ENCODE assay signal across 20 cellular contexts in genomic region chr18:47730795-47731194, GRCh38.
DNase-seq lines count a peak whose midpoint lies in the region; ATAC-seq and TF ChIP-seq lines count a peak whose summit lies in the region.
"Had no signal": no experiment of that assay in that cellular context is flagged by ENCODE, and none has a peak within 500 bp of the region (broad histone marks: within the 10 kb centered on the region; RNA-seq: fewer than 3 reads in every experiment).

No MANE protein-coding gene starts in this region.

- H3K36me3 ChIP-seq in HEK293 (ENCODE audit: control insufficient read depth in 2 of 2, insufficient read depth in 1 of 2, low read length in 2 of 2), result no peaks in the 10 kb centered on the region
- H3K36me3 ChIP-seq in WERI-Rb-1, result no peaks in the 10 kb centered on the region
- H3K36me3 ChIP-seq: BE2C, cardiac muscle cell, thoracic aorta had no signal

- H3K27ac ChIP-seq in HEK293 (ENCODE audit: extremely low read depth, low read depth, low read length) (no peak overlapping the region), WERI-Rb-1 (no peak overlapping the region)
- H3K27ac ChIP-seq: cardiac muscle cell, KMS-11, thoracic aorta had no signal

- DNase-seq in EH (ENCODE audit: low read depth) (peak; percentile 38), WERI-Rb-1 (no peak), myocyte (ENCODE audit: low read depth) (peak; percentile 58), NCI-H2107 treated with DMSO at 0.1 percent for 48 hours (lab: John Stamatoyannopoulos, UW; ENCODE audit: unreplicated experiment) (no peak), anterior cingulate cortex (lab: John Stamatoyannopoulos, UW) (no peak), G401 (ENCODE audit: low spot score) (no peak)
- DNase-seq: activated CD4-positive, alpha-beta T cell treated with anti-CD3 and anti-CD28 coated beads, Interleukin-2, amount 50 U/mL, for 4 hours; activated naive CD8-positive, alpha-beta T cell treated with anti-CD3 and anti-CD28 coated beads for 36 hours; activated T-cell treated with anti-CD3 and anti-CD28 coated beads, Interleukin-2, amount 50 U/mL, for 4 hours; BE2C; effector CD8-positive, alpha-beta T cell; hypothalamus; left cardiac atrium; NCI-H1417 treated with DMSO at 0.1 percent for 48 hours; SK-N-SH had no signal

- no peaks in the 10 kb centered on the region for H3K4me1 ChIP-seq in HEK293 (ENCODE audit: control insufficient read depth, insufficient read depth, low read length)
- H3K4me1 ChIP-seq: BE2C had no signal

- H3K27me3 ChIP-seq in WERI-Rb-1 (ENCODE audit: insufficient read depth, low read depth, severe bottlenecking), result no peaks in the 10 kb centered on the region
- H3K27me3 ChIP-seq: cardiac muscle cell had no signal

- in situ Hi-C loops in G401 (cut with HindIII; ENCODE audit: low sequenced_read_pairs), result no loop called here

- CTCF ChIA-PET in HEK293 (lab: Yijun Ruan, JAX), result interaction anchor here (1.2 to 1.8 kb wide), 3 partner anchors 24 to 146 kb away, joined by 4 to 6 read pairs (median 4); no protein-coding TSS in a partner anchor

- ATAC-seq in GM19023 (IDR thresholded peaks at IDR 0.05; ENCODE audit: unreplicated experiment), result no peak
- ATAC-seq: activated T-cell treated with anti-CD3 and anti-CD28 coated beads, Interleukin-2, amount 50 U/mL, for 4 hours; left cardiac atrium had no signal

- TF ChIP-seq CTCF in HEK293 (tag by site-specific recombination; IDR thresholded peaks at IDR 0.05) (no peak), WERI-Rb-1 (IDR thresholded peaks at IDR 0.05; ENCODE audit: low read depth, low read length) (peak; percentile 38; the same call in 1 of the 2 replicates)

- H3K4me3 ChIP-seq in HEK293 (ENCODE audit: low read depth, low read length) (no peak overlapping the region), WERI-Rb-1 (ENCODE audit: low read depth, low read length) (no peak overlapping the region)
- H3K4me3 ChIP-seq: cardiac muscle cell, thoracic aorta had no signal

- H3K9me3 ChIP-seq in HEK293 (ENCODE audit: control insufficient read depth, insufficient read depth, low read depth, low read length) (no peaks in the 10 kb centered on the region), WERI-Rb-1 (ENCODE audit: severe bottlenecking) (no peaks in the 10 kb centered on the region)
- H3K9me3 ChIP-seq: BE2C, SK-N-SH, thoracic aorta had no signal

- POLR2A ChIA-PET in HEK293 (lab: Yijun Ruan, JAX), result no interaction called here

TF ChIP-seq in HEK293, 187 proteins besides CTCF, POLR2A, EP300 and RAD21:
- 0 out of 2 replicates have a peak, but pooled peaks have one; percentile 9 for TF ChIP-seq ZIC2 (tag by site-specific recombination; IDR thresholded peaks at IDR 0.05)
- no peak for TF ChIP-seq ZBTB17 (tag by site-specific recombination; IDR thresholded peaks at IDR 0.05)
- TF ChIP-seq, protein P1, sequence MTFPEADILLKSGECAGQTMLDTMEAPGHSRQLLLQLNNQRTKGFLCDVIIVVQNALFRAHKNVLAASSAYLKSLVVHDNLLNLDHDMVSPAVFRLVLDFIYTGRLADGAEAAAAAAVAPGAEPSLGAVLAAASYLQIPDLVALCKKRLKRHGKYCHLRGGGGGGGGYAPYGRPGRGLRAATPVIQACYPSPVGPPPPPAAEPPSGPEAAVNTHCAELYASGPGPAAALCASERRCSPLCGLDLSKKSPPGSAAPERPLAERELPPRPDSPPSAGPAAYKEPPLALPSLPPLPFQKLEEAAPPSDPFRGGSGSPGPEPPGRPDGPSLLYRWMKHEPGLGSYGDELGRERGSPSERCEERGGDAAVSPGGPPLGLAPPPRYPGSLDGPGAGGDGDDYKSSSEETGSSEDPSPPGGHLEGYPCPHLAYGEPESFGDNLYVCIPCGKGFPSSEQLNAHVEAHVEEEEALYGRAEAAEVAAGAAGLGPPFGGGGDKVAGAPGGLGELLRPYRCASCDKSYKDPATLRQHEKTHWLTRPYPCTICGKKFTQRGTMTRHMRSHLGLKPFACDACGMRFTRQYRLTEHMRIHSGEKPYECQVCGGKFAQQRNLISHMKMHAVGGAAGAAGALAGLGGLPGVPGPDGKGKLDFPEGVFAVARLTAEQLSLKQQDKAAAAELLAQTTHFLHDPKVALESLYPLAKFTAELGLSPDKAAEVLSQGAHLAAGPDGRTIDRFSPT (tag by site-specific recombination; IDR thresholded peaks at IDR 0.05), result no peak

Comparison
In these comparisons a context has a peak if more than half of its experiments do, and no peak if none do; other contexts are left out.
1. DNase-seq: peak in EH (single experiment) and myocyte (single experiment); none in WERI-Rb-1 (single experiment), NCI-H2107 treated with DMSO at 0.1 percent for 48 hours (single experiment), anterior cingulate cortex (0 of 58) and G401 (single experiment).